Comparison of ENCODE assay signal across 11 cellular contexts in the genomic region with DNA sequence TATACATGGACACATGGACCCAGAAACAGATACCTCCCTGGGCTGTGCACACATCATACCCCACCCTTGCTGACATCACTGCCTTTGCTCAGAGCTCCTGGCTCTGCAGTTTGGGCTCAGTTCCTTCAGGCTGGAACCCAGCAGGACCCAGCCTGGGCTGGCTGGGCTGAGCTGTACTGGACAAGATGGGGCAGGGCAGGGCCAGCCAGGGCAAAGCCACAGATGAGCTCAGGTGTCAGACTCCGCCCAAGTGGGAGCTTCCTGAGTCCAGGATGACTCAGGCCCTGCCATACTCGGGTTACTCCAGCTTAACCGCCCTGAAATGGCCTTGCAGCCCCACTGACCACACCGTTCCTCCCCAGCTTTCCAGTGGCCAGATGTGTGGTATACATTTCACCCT.
DNase-seq lines count a peak whose midpoint lies in the region; ATAC-seq and TF ChIP-seq lines count a peak whose summit lies in the region.
"Had no signal": no experiment of that assay in that cellular context is flagged by ENCODE, and none has a peak within 500 bp of the region (broad histone marks: within the 10 kb centered on the region; RNA-seq: fewer than 3 reads in every experiment).

No MANE protein-coding gene starts in this region.

- peak; percentile 18 for DNase-seq in NCI-H82 (lab: John Stamatoyannopoulos, UW)
- DNase-seq in NCI-H82 treated with DMSO at 0.1 percent for 48 hours (lab: John Stamatoyannopoulos, UW; ENCODE audit: unreplicated experiment) = no peak
- peak; percentile 66 to 76 for DNase-seq in SJCRH30
- DNase-seq in foreskin fibroblast = peak; percentile 72 to 85
- peak in 1 of 2 donors; percentile 18 for DNase-seq in upper lobe of left lung
- DNase-seq in DMS 273 treated with DMSO at 0.1 percent for 48 hours (lab: John Stamatoyannopoulos, UW) = no peak
- no peak for DNase-seq in omental fat pad (ENCODE audit: low spot score)
- DNase-seq: activated naive CD8-positive, alpha-beta T cell treated with anti-CD3 and anti-CD28 coated beads, Interleukin-2, amount 10 ng/mL, durations not matched to agents 7 days and 5 days; stimulated activated CD4-positive, alpha-beta T cell treated with anti-CD3 and anti-CD28 coated beads, Interleukin-4, amount 100 ng/mL, for 4 hours; uterus had no signal

- no peak for TF ChIP-seq EP300 in upper lobe of left lung (IDR thresholded peaks at IDR 0.05)

- ATAC-seq in upper lobe of left lung (ENCODE audit: low FRiP score in 2 of 2) (peak; percentile 35 to 71), omental fat pad (ENCODE audit: low FRiP score) (no peak), HG03469 (IDR thresholded peaks at IDR 0.05; ENCODE audit: unreplicated experiment) (no peak)

- H3K27me3 ChIP-seq in SJCRH30 (no peaks in the 10 kb centered on the region), upper lobe of left lung (no peaks in the 10 kb centered on the region)
- H3K27me3 ChIP-seq: uterus had no signal

- H3K27ac ChIP-seq in SJCRH30 = no peak overlapping the region
- no peak overlapping the region for H3K27ac ChIP-seq in upper lobe of left lung
- H3K27ac ChIP-seq: uterus had no signal

- H3K4me1 ChIP-seq in SJCRH30 (peaks cover 10% of the 10 kb centered on the region), upper lobe of left lung (peaks cover 0 to 5% (median 0%) of the 10 kb centered on the region in 4 donors)

- no peaks in the 10 kb centered on the region for H3K36me3 ChIP-seq in SJCRH30
- H3K36me3 ChIP-seq in upper lobe of left lung = no peaks in the 10 kb centered on the region
- H3K36me3 ChIP-seq: uterus had no signal

- H3K4me3 ChIP-seq in SJCRH30 (no peak overlapping the region), foreskin fibroblast (ENCODE audit: low read depth in 1 of 2, low read length in 2 of 2) (no peak overlapping the region), upper lobe of left lung (no peak overlapping the region)
- H3K4me3 ChIP-seq: uterus had no signal

- H3K9me3 ChIP-seq in SJCRH30 (replicated peaks) (no peaks in the 10 kb centered on the region), upper lobe of left lung (no peaks in the 10 kb centered on the region)
- H3K9me3 ChIP-seq: uterus had no signal

- no peak for TF ChIP-seq CTCF in foreskin fibroblast (IDR thresholded peaks at IDR 0.05; ENCODE audit: low read depth, low read length)
- no peak for TF ChIP-seq CTCF in upper lobe of left lung (IDR thresholded peaks at IDR 0.05)
- TF ChIP-seq CTCF in omental fat pad (IDR thresholded peaks at IDR 0.05) = no peak

- no peak for TF ChIP-seq POLR2A in upper lobe of left lung (IDR thresholded peaks at IDR 0.05)

- WGBS in upper lobe of left lung, 2 donors = 83 to 100% methylated on average over 1 of the region's 4 CpGs

Comparison
In these comparisons a context has a peak if more than half of its experiments do, and no peak if none do; other contexts are left out.
1. DNase-seq: peak in NCI-H82 (single experiment), SJCRH30 (2 of 2) and foreskin fibroblast (2 of 2); none in NCI-H82 treated with DMSO at 0.1 percent for 48 hours (single experiment), DMS 273 treated with DMSO at 0.1 percent for 48 hours (single experiment) and omental fat pad (single experiment).
2. ATAC-seq: peak in upper lobe of left lung (2 of 2); none in omental fat pad (single experiment) and HG03469 (single experiment).